13 cellular contexts compared by ENCODE assay signal in genomic region chr20:25020345-25020744, GRCh38.
"Had no signal": no experiment of that assay in that cellular context is flagged by ENCODE, and none has a peak within 500 bp of the region (broad histone marks: within the 10 kb centered on the region; RNA-seq: fewer than 3 reads in every experiment).

No MANE protein-coding gene starts in this region.

- H3K4me3 Mint-ChIP-seq: activated CD4-positive, alpha-beta T cell treated with anti-CD3 and anti-CD28 coated beads for 36 hours; activated CD8-positive, alpha-beta T cell treated with anti-CD3 and anti-CD28 coated beads for 36 hours; activated naive CD4-positive, alpha-beta T cell treated with anti-CD3 and anti-CD28 coated beads, Interleukin-2, amount 10 ng/mL, durations not matched to agents 7 days and 5 days; activated T-helper 1 cell treated with anti-CD3 and anti-CD28 coated beads, Interleukin-12 subunit alpha, Interleukin-12 subunit beta, Interleukin-2, Interleukin-4 antibody, amounts not matched to agents 30 ng/mL and 10 ng/mL and 1 ng/mL, durations not matched to agents 14 hours and 24 hours and 36 hours; memory B cell; nephron had no signal

- H3K9me3 Mint-ChIP-seq: activated CD8-positive, alpha-beta T cell treated with anti-CD3 and anti-CD28 coated beads for 36 hours; activated naive CD4-positive, alpha-beta T cell treated with anti-CD3 and anti-CD28 coated beads, Interleukin-2, amount 10 ng/mL, durations not matched to agents 7 days and 5 days; activated T-helper 1 cell treated with anti-CD3 and anti-CD28 coated beads, Interleukin-12 subunit alpha, Interleukin-12 subunit beta, Interleukin-2, Interleukin-4 antibody, amounts not matched to agents 30 ng/mL and 10 ng/mL and 1 ng/mL, durations not matched to agents 14 hours and 24 hours and 36 hours; memory B cell; nephron had no signal

- H3K4me1 Mint-ChIP-seq: activated naive CD4-positive, alpha-beta T cell treated with anti-CD3 and anti-CD28 coated beads, Interleukin-2, amount 10 ng/mL, durations not matched to agents 7 days and 5 days; nephron had no signal

- H3K27ac ChIP-seq: SK-N-MC, WERI-Rb-1 had no signal

- H3K4me3 ChIP-seq: esophagus squamous epithelium, SK-N-MC had no signal

- H3K9me3 ChIP-seq: esophagus squamous epithelium had no signal

- H3K27me3 Mint-ChIP-seq: activated CD4-positive, alpha-beta T cell treated with anti-CD3 and anti-CD28 coated beads for 36 hours; activated CD8-positive, alpha-beta T cell treated with anti-CD3 and anti-CD28 coated beads for 36 hours; activated naive CD4-positive, alpha-beta T cell treated with anti-CD3 and anti-CD28 coated beads, Interleukin-2, amount 10 ng/mL, durations not matched to agents 7 days and 5 days; memory B cell had no signal

- H3K27me3 ChIP-seq: esophagus squamous epithelium had no signal

- H3K36me3 ChIP-seq: WERI-Rb-1 had no signal

- H3K27ac Mint-ChIP-seq: activated CD4-positive, alpha-beta T cell treated with anti-CD3 and anti-CD28 coated beads for 36 hours; activated CD8-positive, alpha-beta T cell treated with anti-CD3 and anti-CD28 coated beads for 36 hours; activated naive CD4-positive, alpha-beta T cell treated with anti-CD3 and anti-CD28 coated beads, Interleukin-2, amount 10 ng/mL, durations not matched to agents 7 days and 5 days; activated T-helper 1 cell treated with anti-CD3 and anti-CD28 coated beads, Interleukin-12 subunit alpha, Interleukin-12 subunit beta, Interleukin-2, Interleukin-4 antibody, amounts not matched to agents 30 ng/mL and 10 ng/mL and 1 ng/mL, durations not matched to agents 14 hours and 24 hours and 36 hours; memory B cell; nephron had no signal

- DNase-seq: activated CD4-positive, alpha-beta T cell treated with anti-CD3 and anti-CD28 coated beads for 36 hours; activated CD8-positive, alpha-beta T cell treated with anti-CD3 and anti-CD28 coated beads for 36 hours; activated naive CD4-positive, alpha-beta T cell treated with anti-CD3 and anti-CD28 coated beads, Interleukin-2, amount 10 ng/mL, durations not matched to agents 7 days and 5 days; cerebellar nuclear complex; esophagus squamous epithelium; foreskin fibroblast; stimulated activated CD4-positive, alpha-beta T cell treated with anti-CD3 and anti-CD28 coated beads, Interleukin-4, amount 100 ng/mL, for 4 hours; T-helper 1 cell; WERI-Rb-1 had no signal

- ATAC-seq: activated CD4-positive, alpha-beta T cell treated with anti-CD3 and anti-CD28 coated beads for 36 hours; activated CD8-positive, alpha-beta T cell treated with anti-CD3 and anti-CD28 coated beads for 36 hours had no signal
